ENCODE assay signal across 1 cellular context in the genomic region with DNA sequence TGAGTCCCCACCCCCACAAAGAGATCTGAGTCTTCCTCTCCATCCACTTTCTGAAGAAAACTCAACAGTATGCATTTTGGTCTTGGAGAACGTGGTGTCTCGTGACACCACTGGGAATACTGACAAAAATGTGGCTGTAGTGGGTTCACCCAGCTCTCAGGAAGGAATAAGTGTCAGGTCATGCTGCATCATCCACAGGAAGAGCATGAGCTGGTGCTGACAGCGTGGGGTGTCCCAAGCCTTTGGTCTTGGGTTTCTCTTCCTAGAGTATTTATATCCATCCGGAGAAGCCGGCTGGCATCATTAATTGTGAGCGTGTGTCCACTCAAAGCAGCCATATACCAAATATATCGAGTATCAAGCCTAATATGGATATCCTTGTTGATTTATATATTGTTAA.
TF ChIP-seq lines count a peak whose summit lies in the region.

No MANE protein-coding gene starts in this region.

TF ChIP-seq in endothelial cell of umbilical vein, 7 proteins besides CTCF, POLR2A, EP300 and RAD21:
- TF ChIP-seq MAX (IDR thresholded peaks at IDR 0.05; ENCODE audit: insufficient read depth, insufficient read length) (no peak), EZH2 (IDR thresholded peaks at IDR 0.05; ENCODE audit: borderline replicate concordance, low read depth, low read length, severe bottlenecking) (no peak)
TF ChIP-seq in endothelial cell of umbilical vein: peak in this region for 0.
